Comparison of ENCODE assay signal across 16 cellular contexts in genomic region chr16:1973461-1974156, GRCh38. TPM values are rescaled to one million over a fixed set of nuclear protein-coding genes. Genes with fewer than 3 reads are reported as not detected.
DNase-seq lines count a peak whose midpoint lies in the region; ATAC-seq and TF ChIP-seq lines count a peak whose summit lies in the region.
"Had no signal": no experiment of that assay in that cellular context is flagged by ENCODE, and none has a peak within 500 bp of the region (broad histone marks: within the 10 kb centered on the region; RNA-seq: fewer than 3 reads in every experiment).

No MANE protein-coding gene starts in this region.

- H3K36me3 ChIP-seq in OCI-LY7 (ENCODE audit: insufficient read depth, low read length), result peaks cover 46% of the 10 kb centered on the region

- H3K4me1 Mint-ChIP-seq in stimulated activated naive B cell treated with anti-CD40 and anti-IgM and Interleukin-4, amounts not matched to agents 10 μg/mL and 1 μg/mL and 100 μg/mL, for 72 hours, result peaks cover 24 to 39% of the 10 kb centered on the region in 2 donors

- no peaks in the 10 kb centered on the region for H3K9me2 ChIP-seq in OCI-LY7 (ENCODE audit: insufficient read depth, low read length)

- CTCF ChIA-PET in OCI-LY7 (lab: Charles Lee; ENCODE audit: unreplicated experiment), result no interaction called here

- H3K4me1 ChIP-seq in OCI-LY7 (ENCODE audit: insufficient read depth, low read length, poor library complexity, severe bottlenecking), result peaks cover 12% of the 10 kb centered on the region

- no peaks in the 10 kb centered on the region for H3K9me3 Mint-ChIP-seq in stimulated activated naive B cell treated with anti-CD40 and anti-IgM and Interleukin-4, amounts not matched to agents 10 μg/mL and 1 μg/mL and 100 μg/mL, for 72 hours

- H3K36me3 Mint-ChIP-seq in stimulated activated naive B cell treated with anti-CD40 and anti-IgM and Interleukin-4, amounts not matched to agents 10 μg/mL and 1 μg/mL and 100 μg/mL, for 72 hours, result peaks cover 47 to 63% of the 10 kb centered on the region in 2 donors

- H3K27ac ChIP-seq in OCI-LY7 (ENCODE audit: low read depth, low read length, poor library complexity, severe bottlenecking), result no peak overlapping the region
- H3K27ac ChIP-seq: ascending aorta had no signal

- BruUV-seq in OCI-LY7 (replicated peaks; lab: Mats Ljungman, UMichigan), result no TSS peak

- no peaks in the 10 kb centered on the region for H4K20me1 ChIP-seq in OCI-LY7 (ENCODE audit: insufficient read depth, low read length)

- peak overlapping the region; percentile 8 for H3K4me3 ChIP-seq in OCI-LY7 (ENCODE audit: low read depth, low read length, poor library complexity, severe bottlenecking)

- TF ChIP-seq CTCF in OCI-LY7 (conservative IDR thresholded peaks at IDR 0.05; ENCODE audit: low read length), result no peak

- H3K79me2 ChIP-seq in OCI-LY7 (ENCODE audit: insufficient read depth, low read depth, low read length), result peaks cover 28% of the 10 kb centered on the region

- peak overlapping the region; percentile 76; the same call in 1 of the 2 replicates for H3K4me2 ChIP-seq in OCI-LY7 (ENCODE audit: low read length)

- DNase-seq in left cardiac atrium (peak; percentile 21), Right ventricle myocardium superior (no peak), OCI-LY7 (ENCODE audit: low spot score) (no peak), epidermal melanocyte (ENCODE audit: insufficient read length, low spot score) (peak; percentile 10), cerebellar nuclear complex (lab: John Stamatoyannopoulos, UW) (no peak), NCI-H526 treated with DMSO at 0.1 percent for 48 hours (lab: John Stamatoyannopoulos, UW) (no peak), NCI-H2029 (lab: John Stamatoyannopoulos, UW) (no peak)
- no peak for DNase-seq in stimulated activated naive B cell treated with anti-CD40 and anti-IgM and Interleukin-4, amounts not matched to agents 10 μg/mL and 1 μg/mL and 100 μg/mL, for 72 hours
- DNase-seq: AML-193; MV-4-11; NCI-H2171 treated with DMSO at 0.1 percent for 48 hours; stimulated activated CD4-positive, alpha-beta T cell treated with anti-CD3 and anti-CD28 coated beads, Interleukin-4, amount 100 ng/mL, for 1 hour had no signal

- POLR2A ChIA-PET in OCI-LY7 (lab: Charles Lee), result no interaction called here

- ATAC-seq in left cardiac atrium (no peak), Right ventricle myocardium superior (ENCODE audit: poor library complexity) (no peak)
- ATAC-seq in stimulated activated naive B cell treated with anti-CD40 and anti-IgM and Interleukin-4, amounts not matched to agents 10 μg/mL and 1 μg/mL and 100 μg/mL, for 72 hours (replicated peaks), result no peak
- ATAC-seq: Panc1 had no signal

- H3K27ac Mint-ChIP-seq in stimulated activated naive B cell treated with anti-CD40 and anti-IgM and Interleukin-4, amounts not matched to agents 10 μg/mL and 1 μg/mL and 100 μg/mL, for 72 hours, result no peak overlapping the region

- H3K9me3 ChIP-seq in OCI-LY7 (ENCODE audit: low read length), result no peaks in the 10 kb centered on the region
- H3K9me3 ChIP-seq: ascending aorta had no signal

- peaks cover 13 to 14% of the 10 kb centered on the region in 2 donors for H3K27me3 Mint-ChIP-seq in stimulated activated naive B cell treated with anti-CD40 and anti-IgM and Interleukin-4, amounts not matched to agents 10 μg/mL and 1 μg/mL and 100 μg/mL, for 72 hours

- intact Hi-C loops in left cardiac atrium (cut with DNase I) (no loop called here), Right ventricle myocardium superior (cut with DNase I) (no loop called here), OCI-LY7 (cut with micrococcal nuclease; ENCODE audit: unreplicated experiment) (no loop called here)

- peak overlapping the region; percentile 29 to 100 for H3K4me3 Mint-ChIP-seq in stimulated activated naive B cell treated with anti-CD40 and anti-IgM and Interleukin-4, amounts not matched to agents 10 μg/mL and 1 μg/mL and 100 μg/mL, for 72 hours

- no peak overlapping the region for H2AFZ ChIP-seq in OCI-LY7 (ENCODE audit: low read length)

RNA-seq across cellular contexts. Expression of gene TBL3, which starts 1.8 kb away (rescaled TPM):
- total RNA-seq in left cardiac atrium, result 10 to 100 TPM; 19.4 to 21.5 TPM
- total RNA-seq in Right ventricle myocardium superior, result 20.3 TPM
- 58.5 and 67.2 TPM in 2 replicates for total RNA-seq in OCI-LY7 (2014; rRNA removed; shearing (Covaris generic))
- 44.3 and 49.9 TPM in 2 replicates for total RNA-seq in OCI-LY7 (2022)

RNA-seq across cellular contexts. Expression of gene RNF151, which starts 7.0 kb away (rescaled TPM):
- not detected for total RNA-seq in left cardiac atrium
- not detected for total RNA-seq in Right ventricle myocardium superior
- total RNA-seq in OCI-LY7 (2014; rRNA removed; shearing (Covaris generic)), result not detected in 2 replicates
- total RNA-seq in OCI-LY7 (2022), result not detected in 2 replicates
- total RNA-seq: ascending aorta, H4, pulmonary artery endothelial cell had no signal

RNA-seq across cellular contexts. Expression of gene NOXO1, which starts 7.7 kb away (rescaled TPM):
- total RNA-seq in left cardiac atrium (not detected), Right ventricle myocardium superior (not detected), OCI-LY7 (2022) (0.30 and 0.59 TPM in 2 replicates)
- total RNA-seq in OCI-LY7 (2014; rRNA removed; shearing (Covaris generic)), result 0.22 and 2.1 TPM in 2 replicates
- total RNA-seq: ascending aorta, H4 had no signal

RNA-seq across cellular contexts. Expression of gene RPS2, which starts 9.0 kb away (rescaled TPM):
- total RNA-seq in left cardiac atrium (1,000 to 10,000 TPM; 1,152 to 1,209 TPM), Right ventricle myocardium superior (770 TPM), OCI-LY7 (2022) (3,120 and 3,140 TPM in 2 replicates)
- total RNA-seq in OCI-LY7 (2014; rRNA removed; shearing (Covaris generic)), result 2,266 and 2,461 TPM in 2 replicates

RNA-seq across cellular contexts. Expression of gene GFER, which starts 10.4 kb away (rescaled TPM):
- total RNA-seq in left cardiac atrium (10 to 100 TPM; 18.1 to 20.6 TPM), Right ventricle myocardium superior (28.3 TPM), OCI-LY7 (2022) (31.1 and 40.2 TPM in 2 replicates)
- total RNA-seq in OCI-LY7 (2014; rRNA removed; shearing (Covaris generic)), result 25.1 and 32.3 TPM in 2 replicates

Comparison
In these comparisons a context has a peak if more than half of its experiments do, and no peak if none do; other contexts are left out.
1. DNase-seq: peak in left cardiac atrium (single experiment) and epidermal melanocyte (single experiment); none in Right ventricle myocardium superior (single experiment), OCI-LY7 (single experiment), stimulated activated naive B cell treated with anti-CD40 and anti-IgM and Interleukin-4, amounts not matched to agents 10 μg/mL and 1 μg/mL and 100 μg/mL, for 72 hours (single experiment), cerebellar nuclear complex (0 of 2), NCI-H526 treated with DMSO at 0.1 percent for 48 hours (single experiment) and NCI-H2029 (single experiment).